26 cellular contexts compared by ENCODE assay signal in genomic region chr22:43642807-43643206, GRCh38.
"Had no signal": no experiment of that assay in that cellular context is flagged by ENCODE, and none has a peak within 500 bp of the region (broad histone marks: within the 10 kb centered on the region; RNA-seq: fewer than 3 reads in every experiment).

No MANE protein-coding gene starts in this region.

- H3K27ac Mint-ChIP-seq: activated CD4-positive, alpha-beta memory T cell treated with anti-CD3 and anti-CD28 coated beads, Interleukin-2, amount 10 ng/mL, durations not matched to agents 7 days and 5 days; activated CD4-positive, alpha-beta T cell treated with anti-CD3 and anti-CD28 coated beads, Interleukin-2, amount 10 ng/mL, durations not matched to agents 7 days and 5 days; activated naive CD4-positive, alpha-beta T cell treated with anti-CD3 and anti-CD28 coated beads, Interleukin-2, amount 10 ng/mL, durations not matched to agents 7 days and 5 days; activated naive CD4-positive, alpha-beta T cell treated with anti-CD3 and anti-CD28 coated beads, Interleukin-2, amount 50 U/mL, for 72 hours; activated naive CD8-positive, alpha-beta T cell treated with anti-CD3 and anti-CD28 coated beads, Interleukin-2, amount 10 ng/mL, durations not matched to agents 7 days and 5 days; activated T-cell treated with anti-CD3 and anti-CD28 coated beads, Interleukin-2, amount 50 U/mL, for 24 hours; activated T-cell treated with anti-CD3 and anti-CD28 coated beads, Interleukin-2, amount 50 U/mL, for 72 hours; WTC11 had no signal

- H3K4me1 Mint-ChIP-seq: activated CD4-positive, alpha-beta memory T cell treated with anti-CD3 and anti-CD28 coated beads, Interleukin-2, amount 10 ng/mL, durations not matched to agents 7 days and 5 days; activated CD4-positive, alpha-beta T cell treated with anti-CD3 and anti-CD28 coated beads, Interleukin-2, amount 10 ng/mL, durations not matched to agents 7 days and 5 days; activated naive CD4-positive, alpha-beta T cell treated with anti-CD3 and anti-CD28 coated beads, Interleukin-2, amount 10 ng/mL, durations not matched to agents 7 days and 5 days; activated naive CD8-positive, alpha-beta T cell treated with anti-CD3 and anti-CD28 coated beads, Interleukin-2, amount 10 ng/mL, durations not matched to agents 7 days and 5 days; WTC11 had no signal

- H3K4me1 ChIP-seq: ascending aorta, breast epithelium, colonic mucosa had no signal

- DNase-seq: activated CD4-positive, alpha-beta memory T cell treated with anti-CD3 and anti-CD28 coated beads, Interleukin-2, amount 10 ng/mL, durations not matched to agents 7 days and 5 days; activated CD4-positive, alpha-beta T cell treated with anti-CD3 and anti-CD28 coated beads for 1 hour; activated CD4-positive, alpha-beta T cell treated with anti-CD3 and anti-CD28 coated beads for 4 hours; activated CD4-positive, alpha-beta T cell treated with anti-CD3 and anti-CD28 coated beads, Interleukin-2, amount 10 ng/mL, durations not matched to agents 7 days and 5 days; activated CD4-positive, alpha-beta T cell treated with anti-CD3 and anti-CD28 coated beads, Interleukin-2, amount 50 U/mL, for 4 hours; activated CD8-positive, alpha-beta memory T cell treated with anti-CD3 and anti-CD28 coated beads, Interleukin-2, amount 50 U/mL, for 48 hours; activated gamma-delta T cell; activated naive CD4-positive, alpha-beta T cell; activated naive CD4-positive, alpha-beta T cell treated with anti-CD3 and anti-CD28 coated beads, Interleukin-2, amount 10 ng/mL, durations not matched to agents 7 days and 5 days; activated naive CD8-positive, alpha-beta T cell treated with anti-CD3 and anti-CD28 coated beads, Interleukin-2, amount 10 ng/mL, durations not matched to agents 7 days and 5 days; activated T-cell treated with anti-CD3 and anti-CD28 coated beads for 4 hours; activated T-cell treated with anti-CD3 and anti-CD28 coated beads, Interleukin-2, amount 50 U/mL, for 24 hours; activated T-cell treated with anti-CD3 and anti-CD28 coated beads, Interleukin-2, amount 50 U/mL, for 72 hours; central memory CD4-positive, alpha-beta T cell; cerebellar nuclear complex; colonic mucosa; effector CD8-positive, alpha-beta T cell; foreskin fibroblast; T-helper 2 cell had no signal

- H3K27ac ChIP-seq: ascending aorta, breast epithelium, cardiac muscle cell, colonic mucosa had no signal

- H3K4me3 ChIP-seq: ascending aorta, breast epithelium, cardiac muscle cell, colonic mucosa had no signal

- H3K36me3 ChIP-seq: ascending aorta, breast epithelium, cardiac muscle cell, colonic mucosa had no signal

- H3K9me3 ChIP-seq: colonic mucosa had no signal

- H3K27me3 ChIP-seq: ascending aorta, breast epithelium, cardiac muscle cell, colonic mucosa had no signal

- H3K36me3 Mint-ChIP-seq: activated naive CD4-positive, alpha-beta T cell treated with anti-CD3 and anti-CD28 coated beads, Interleukin-2, amount 10 ng/mL, durations not matched to agents 7 days and 5 days; activated naive CD8-positive, alpha-beta T cell treated with anti-CD3 and anti-CD28 coated beads, Interleukin-2, amount 10 ng/mL, durations not matched to agents 7 days and 5 days had no signal

- H3K4me3 Mint-ChIP-seq: activated CD4-positive, alpha-beta memory T cell treated with anti-CD3 and anti-CD28 coated beads, Interleukin-2, amount 10 ng/mL, durations not matched to agents 7 days and 5 days; activated CD4-positive, alpha-beta T cell treated with anti-CD3 and anti-CD28 coated beads, Interleukin-2, amount 10 ng/mL, durations not matched to agents 7 days and 5 days; activated naive CD4-positive, alpha-beta T cell treated with anti-CD3 and anti-CD28 coated beads, Interleukin-2, amount 10 ng/mL, durations not matched to agents 7 days and 5 days; activated naive CD8-positive, alpha-beta T cell treated with anti-CD3 and anti-CD28 coated beads, Interleukin-2, amount 10 ng/mL, durations not matched to agents 7 days and 5 days; activated T-cell treated with anti-CD3 and anti-CD28 coated beads, Interleukin-2, amount 50 U/mL, for 24 hours; activated T-cell treated with anti-CD3 and anti-CD28 coated beads, Interleukin-2, amount 50 U/mL, for 72 hours; brain; WTC11 had no signal

- ATAC-seq: activated naive CD4-positive, alpha-beta T cell treated with anti-CD3 and anti-CD28 coated beads, Interleukin-2, amount 50 U/mL, for 72 hours; activated T-cell treated with anti-CD3 and anti-CD28 coated beads, Interleukin-2, amount 50 U/mL, for 72 hours; esophagus mucosa; WTC11 had no signal
